ENCODE assay signal across 8 cellular contexts in genomic region chr5:153896701-153897100, GRCh38.
DNase-seq lines count a peak whose midpoint lies in the region; ATAC-seq and TF ChIP-seq lines count a peak whose summit lies in the region.

No MANE protein-coding gene starts in this region.

- H3K4me1 Mint-ChIP-seq in chondrocyte (ENCODE audit: low read depth) = peaks cover 67% of the 10 kb centered on the region
- no peaks in the 10 kb centered on the region for H3K4me1 Mint-ChIP-seq in activated CD8-positive, alpha-beta T cell treated with anti-CD3 and anti-CD28 coated beads, Interleukin-2, amount 10 ng/mL, durations not matched to agents 7 days and 5 days (ENCODE audit: low read depth)
- peaks cover 5% of the 10 kb centered on the region for H3K4me1 Mint-ChIP-seq in CD14-positive monocyte

- H3K36me3 Mint-ChIP-seq in chondrocyte (ENCODE audit: low read depth) (no peaks in the 10 kb centered on the region), CD14-positive monocyte (no peaks in the 10 kb centered on the region)
- no peaks in the 10 kb centered on the region for H3K36me3 Mint-ChIP-seq in activated CD8-positive, alpha-beta T cell treated with anti-CD3 and anti-CD28 coated beads, Interleukin-2, amount 10 ng/mL, durations not matched to agents 7 days and 5 days (ENCODE audit: low read depth)

- intact Hi-C loops in CD14-positive monocyte (cut with micrococcal nuclease) = no loop called here

- H3K4me3 Mint-ChIP-seq in chondrocyte (ENCODE audit: unreplicated experiment) (no peak overlapping the region), CD14-positive monocyte (no peak overlapping the region)
- no peak overlapping the region for H3K4me3 Mint-ChIP-seq in activated CD8-positive, alpha-beta T cell treated with anti-CD3 and anti-CD28 coated beads, Interleukin-2, amount 10 ng/mL, durations not matched to agents 7 days and 5 days

- H3K9me3 Mint-ChIP-seq in chondrocyte (ENCODE audit: low read depth) = peaks cover 7% of the 10 kb centered on the region
- H3K9me3 Mint-ChIP-seq in activated CD8-positive, alpha-beta T cell treated with anti-CD3 and anti-CD28 coated beads, Interleukin-2, amount 10 ng/mL, durations not matched to agents 7 days and 5 days (ENCODE audit: insufficient read depth) = no peaks in the 10 kb centered on the region
- no peaks in the 10 kb centered on the region for H3K9me3 Mint-ChIP-seq in CD14-positive monocyte

- no peak for TF ChIP-seq CTCF in HFF-Myc (IDR thresholded peaks at IDR 0.05; ENCODE audit: low read depth, low read length, missing control alignments)
- TF ChIP-seq CTCF in chondrocyte (IDR thresholded peaks at IDR 0.05) = no peak
- TF ChIP-seq CTCF in CD14-positive monocyte (IDR thresholded peaks at IDR 0.05) = no peak

- POLR2A ChIA-PET in activated CD8-positive, alpha-beta T cell treated with anti-CD3 and anti-CD28 coated beads, Interleukin-2, amount 10 ng/mL, durations not matched to agents 7 days and 5 days (lab: Charles Lee) = no interaction called here

- CTCF ChIA-PET in activated CD8-positive, alpha-beta T cell treated with anti-CD3 and anti-CD28 coated beads, Interleukin-2, amount 10 ng/mL, durations not matched to agents 7 days and 5 days (lab: Charles Lee) = interaction anchor here (1.9 kb wide), 1 partner anchor 12 kb away, joined by 4 read pairs; no protein-coding TSS in a partner anchor

- peak; percentile 39 for DNase-seq in HFF-Myc (ENCODE audit: extremely low read depth, low read depth)
- DNase-seq in MV-4-11 (lab: John Stamatoyannopoulos, UW) = peak; percentile 98
- DNase-seq in chondrocyte (ENCODE audit: low spot score) = no peak
- DNase-seq in activated CD8-positive, alpha-beta T cell treated with anti-CD3 and anti-CD28 coated beads, Interleukin-2, amount 10 ng/mL, durations not matched to agents 7 days and 5 days = no peak
- no peak for DNase-seq in CD14-positive monocyte (ENCODE audit: low spot score)
- no peak for DNase-seq in activated T-cell treated with anti-CD3 and anti-CD28 coated beads, Interleukin-2, amount 50 U/mL, for 48 hours

- no peaks in the 10 kb centered on the region for H3K27me3 Mint-ChIP-seq in chondrocyte (ENCODE audit: low read depth)
- no peaks in the 10 kb centered on the region for H3K27me3 Mint-ChIP-seq in activated CD8-positive, alpha-beta T cell treated with anti-CD3 and anti-CD28 coated beads, Interleukin-2, amount 10 ng/mL, durations not matched to agents 7 days and 5 days (ENCODE audit: low read depth)
- H3K27me3 Mint-ChIP-seq in CD14-positive monocyte (ENCODE audit: low read depth in 3 of 3) = no peaks in the 10 kb centered on the region

- ATAC-seq in GM18508 (IDR thresholded peaks at IDR 0.05; ENCODE audit: insufficient read depth, unreplicated experiment) (peak; percentile 98), esophagus mucosa (no peak)
- no peak for ATAC-seq in activated CD8-positive, alpha-beta T cell treated with anti-CD3 and anti-CD28 coated beads, Interleukin-2, amount 10 ng/mL, durations not matched to agents 7 days and 5 days

- H3K27ac Mint-ChIP-seq in chondrocyte (ENCODE audit: unreplicated experiment) = peak overlapping the region; percentile 53
- no peak overlapping the region for H3K27ac Mint-ChIP-seq in activated CD8-positive, alpha-beta T cell treated with anti-CD3 and anti-CD28 coated beads, Interleukin-2, amount 10 ng/mL, durations not matched to agents 7 days and 5 days
- H3K27ac Mint-ChIP-seq in CD14-positive monocyte = no peak overlapping the region

- no peak overlapping the region for H3K4me3 ChIP-seq in HFF-Myc (replicated peaks; ENCODE audit: low read depth, low read length)

Comparison
In these comparisons a context has a peak if more than half of its experiments do, and no peak if none do; other contexts are left out.
1. DNase-seq: peak in HFF-Myc (single experiment) and MV-4-11 (single experiment); none in chondrocyte (single experiment), activated CD8-positive, alpha-beta T cell treated with anti-CD3 and anti-CD28 coated beads, Interleukin-2, amount 10 ng/mL, durations not matched to agents 7 days and 5 days (single experiment), CD14-positive monocyte (single experiment) and activated T-cell treated with anti-CD3 and anti-CD28 coated beads, Interleukin-2, amount 50 U/mL, for 48 hours (0 of 2).